ENCODE assay signal across 16 cellular contexts in genomic region chr1:217407426-217407825, GRCh38.
A peak's percentile ranks its signal among the peaks of the same experiment; 100 is the strongest.
DNase-seq lines count a peak whose midpoint lies in the region; ATAC-seq and TF ChIP-seq lines count a peak whose summit lies in the region.
"Had no signal": no experiment of that assay in that cellular context is flagged by ENCODE, and none has a peak within 500 bp of the region (broad histone marks: within the 10 kb centered on the region; RNA-seq: fewer than 3 reads in every experiment).

No MANE protein-coding gene starts in this region.

- no peaks in the 10 kb centered on the region for H3K36me3 ChIP-seq in neuron (ENCODE audit: insufficient read depth, low read length)
- H3K36me3 ChIP-seq: ascending aorta, MG63 had no signal

- DNase-seq in AG08396 (ENCODE audit: low spot score) (peak; percentile 5), coronary artery (ENCODE audit: low spot score) (no peak)
- DNase-seq in stimulated activated CD8-positive, alpha-beta memory T cell treated with anti-CD3 and anti-CD28 coated beads, Interleukin-4, amount 100 ng/mL, for 48 hours = no peak
- DNase-seq: activated T-cell treated with anti-CD3 and anti-CD28 coated beads, Interleukin-2, amount 50 U/mL, for 72 hours; CD8-positive, alpha-beta T cell; effector memory CD4-positive, alpha-beta T cell; MG63; NCI-H345 had no signal

- H2AFZ ChIP-seq in neuron (ENCODE audit: low read depth, low read length) = peak overlapping the region; percentile 22
- H2AFZ ChIP-seq: GM23338 had no signal

- ATAC-seq in HG02885 (IDR thresholded peaks at IDR 0.05; ENCODE audit: poor library complexity, unreplicated experiment) (peak; percentile 41), GM21825 (IDR thresholded peaks at IDR 0.05; ENCODE audit: unreplicated experiment) (no peak), GM21360 (IDR thresholded peaks at IDR 0.05; ENCODE audit: unreplicated experiment) (no peak)
- ATAC-seq: activated naive CD4-positive, alpha-beta T cell treated with anti-CD3 and anti-CD28 coated beads, Interleukin-2, amount 50 U/mL, for 72 hours; activated T-cell treated with anti-CD3 and anti-CD28 coated beads, Interleukin-2, amount 50 U/mL, for 72 hours; CD8-positive, alpha-beta T cell; GM12878; GM23338 had no signal

- peak overlapping the region in 1 of 2 donors; percentile 41 for H3K27ac ChIP-seq in coronary artery
- H3K27ac ChIP-seq: ascending aorta had no signal

- H3K27me3 ChIP-seq in neuron (ENCODE audit: insufficient read depth, low read length) = no peaks in the 10 kb centered on the region
- H3K27me3 ChIP-seq: ascending aorta, MG63 had no signal

- no peaks in the 10 kb centered on the region for H3K9me3 ChIP-seq in neuron (ENCODE audit: low read length)
- H3K9me3 ChIP-seq: ascending aorta, MG63 had no signal

- H3K4me1 ChIP-seq in neuron (ENCODE audit: insufficient read depth, low read length) = no peaks in the 10 kb centered on the region
- H3K4me1 ChIP-seq: ascending aorta had no signal

- TF ChIP-seq CTCF in coronary artery (IDR thresholded peaks at IDR 0.05) = no peak

- H3K4me3 ChIP-seq in coronary artery = peak overlapping the region; percentile 45
- H3K4me3 ChIP-seq in neuron (ENCODE audit: low read length) = no peak overlapping the region
- H3K4me3 ChIP-seq: GM12878, GM23338, MG63 had no signal
